1 cellular context compared by ENCODE assay signal in genomic region chr1:28790384-28791035, GRCh38.
TF ChIP-seq lines count a peak whose summit lies in the region.

No MANE protein-coding gene starts in this region.

TF ChIP-seq in K562, 482 proteins besides CTCF, POLR2A, EP300 and RAD21 (continued from another document):
- TF ChIP-seq, protein P1, sequence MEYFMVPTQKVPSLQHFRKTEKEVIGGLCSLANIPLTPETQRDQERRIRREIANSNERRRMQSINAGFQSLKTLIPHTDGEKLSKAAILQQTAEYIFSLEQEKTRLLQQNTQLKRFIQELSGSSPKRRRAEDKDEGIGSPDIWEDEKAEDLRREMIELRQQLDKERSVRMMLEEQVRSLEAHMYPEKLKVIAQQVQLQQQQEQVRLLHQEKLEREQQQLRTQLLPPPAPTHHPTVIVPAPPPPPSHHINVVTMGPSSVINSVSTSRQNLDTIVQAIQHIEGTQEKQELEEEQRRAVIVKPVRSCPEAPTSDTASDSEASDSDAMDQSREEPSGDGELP (CRISPR knock-in tag; IDR thresholded peaks at IDR 0.05; ENCODE audit: borderline replicate concordance), result peak; percentile 23; the same call in 1 of the 2 replicates
- 0 out of 4 replicates have a peak, but pooled peaks of 1 of the 2 experiments have one; percentile 27 for TF ChIP-seq MAZ (CRISPR knock-in tag; conservative IDR thresholded peaks at IDR 0.05 in 1 of 2, IDR thresholded peaks at IDR 0.05 in 1 of 2)
- TF ChIP-seq, protein P2, sequence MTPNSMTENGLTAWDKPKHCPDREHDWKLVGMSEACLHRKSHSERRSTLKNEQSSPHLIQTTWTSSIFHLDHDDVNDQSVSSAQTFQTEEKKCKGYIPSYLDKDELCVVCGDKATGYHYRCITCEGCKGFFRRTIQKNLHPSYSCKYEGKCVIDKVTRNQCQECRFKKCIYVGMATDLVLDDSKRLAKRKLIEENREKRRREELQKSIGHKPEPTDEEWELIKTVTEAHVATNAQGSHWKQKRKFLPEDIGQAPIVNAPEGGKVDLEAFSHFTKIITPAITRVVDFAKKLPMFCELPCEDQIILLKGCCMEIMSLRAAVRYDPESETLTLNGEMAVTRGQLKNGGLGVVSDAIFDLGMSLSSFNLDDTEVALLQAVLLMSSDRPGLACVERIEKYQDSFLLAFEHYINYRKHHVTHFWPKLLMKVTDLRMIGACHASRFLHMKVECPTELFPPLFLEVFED (CRISPR knock-in tag; conservative IDR thresholded peaks at IDR 0.05), result no peak
- TF ChIP-seq SLC30A9 (CRISPR knock-in tag; IDR thresholded peaks at IDR 0.05), result no peak
- TF ChIP-seq, protein P3, sequence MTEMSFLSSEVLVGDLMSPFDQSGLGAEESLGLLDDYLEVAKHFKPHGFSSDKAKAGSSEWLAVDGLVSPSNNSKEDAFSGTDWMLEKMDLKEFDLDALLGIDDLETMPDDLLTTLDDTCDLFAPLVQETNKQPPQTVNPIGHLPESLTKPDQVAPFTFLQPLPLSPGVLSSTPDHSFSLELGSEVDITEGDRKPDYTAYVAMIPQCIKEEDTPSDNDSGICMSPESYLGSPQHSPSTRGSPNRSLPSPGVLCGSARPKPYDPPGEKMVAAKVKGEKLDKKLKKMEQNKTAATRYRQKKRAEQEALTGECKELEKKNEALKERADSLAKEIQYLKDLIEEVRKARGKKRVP (CRISPR knock-in tag; IDR thresholded peaks at IDR 0.05), result 0 out of 2 replicates have a peak, but pooled peaks have one; percentile 20
- peak; percentile 75; the same call in 1 of the 2 replicates for TF ChIP-seq L3MBTL2 (IDR thresholded peaks at IDR 0.05)
- TF ChIP-seq SAP30 (IDR thresholded peaks at IDR 0.05; ENCODE audit: borderline replicate concordance, insufficient read depth, low read depth, low read length, poor library complexity, severe bottlenecking), result no peak
- TF ChIP-seq TEAD1 (CRISPR knock-in tag; IDR thresholded peaks at IDR 0.05), result no peak
- TF ChIP-seq ZNF431 (CRISPR knock-in tag; IDR thresholded peaks at IDR 0.05), result no peak
- peak; percentile 17; the same call in 1 of the 2 replicates for TF ChIP-seq CREM (IDR thresholded peaks at IDR 0.05; ENCODE audit: low read depth)
- TF ChIP-seq JUND (IDR thresholded peaks at IDR 0.05; ENCODE audit: borderline replicate concordance, low read depth, low read length), result no peak
- peak; percentile 14; the same call in 1 of the 3 replicates for TF ChIP-seq JUND (tag; IDR thresholded peaks at IDR 0.05; ENCODE audit: borderline replicate concordance, low read depth, low read length)
- no peak for TF ChIP-seq PCBP2 (IDR thresholded peaks at IDR 0.05; ENCODE audit: low read depth, low read length, poor library complexity, severe bottlenecking)
- 0 out of 2 replicates have a peak, but pooled peaks have one; percentile 40 for TF ChIP-seq ZNF583 (CRISPR knock-in tag; IDR thresholded peaks at IDR 0.05)
- TF ChIP-seq ZBTB43 (CRISPR knock-in tag; IDR thresholded peaks at IDR 0.05), result no peak
- no peak for TF ChIP-seq ZNF23 (CRISPR knock-in tag; IDR thresholded peaks at IDR 0.05)
- TF ChIP-seq COPS2 (conservative IDR thresholded peaks at IDR 0.05), result no peak
- peak; percentile 86 for TF ChIP-seq MGA (IDR thresholded peaks at IDR 0.05)
TF ChIP-seq in K562: peak in this region for 14.
